Comparison of ENCODE assay signal across 2 cellular contexts in the genomic region with DNA sequence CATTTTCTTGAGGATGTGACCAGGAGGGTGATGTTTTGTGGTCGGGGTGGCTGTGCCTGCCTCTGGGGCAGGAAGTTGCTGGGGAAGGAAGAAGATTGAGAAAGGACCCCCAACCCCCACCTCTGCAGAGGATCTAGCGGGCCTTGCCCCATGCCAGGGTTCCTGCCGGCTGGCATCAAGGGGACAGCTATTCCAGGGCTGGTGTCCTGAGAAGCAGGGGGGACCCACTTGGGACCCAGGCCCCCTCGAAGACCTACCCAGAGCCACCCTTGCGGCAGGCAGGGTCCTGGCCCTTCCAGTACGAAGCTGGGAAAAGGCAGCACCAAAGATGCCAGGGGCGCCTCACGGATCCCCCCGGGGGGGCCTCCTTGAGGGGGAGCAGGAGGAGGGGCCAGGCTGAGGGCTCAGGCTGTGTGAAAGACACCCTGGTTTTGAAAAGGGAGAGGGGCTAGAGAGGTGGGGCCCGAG.
TF ChIP-seq lines count a peak whose summit lies in the region.

No MANE protein-coding gene starts in this region.

TF ChIP-seq in HCT116, 20 proteins besides CTCF, POLR2A, EP300 and RAD21 (continued from another document):
- TF ChIP-seq CEBPB (IDR thresholded peaks at IDR 0.05; ENCODE audit: low read depth), result no peak
- no peak for TF ChIP-seq EZH2 (IDR thresholded peaks at IDR 0.05)
- TF ChIP-seq, protein P1, sequence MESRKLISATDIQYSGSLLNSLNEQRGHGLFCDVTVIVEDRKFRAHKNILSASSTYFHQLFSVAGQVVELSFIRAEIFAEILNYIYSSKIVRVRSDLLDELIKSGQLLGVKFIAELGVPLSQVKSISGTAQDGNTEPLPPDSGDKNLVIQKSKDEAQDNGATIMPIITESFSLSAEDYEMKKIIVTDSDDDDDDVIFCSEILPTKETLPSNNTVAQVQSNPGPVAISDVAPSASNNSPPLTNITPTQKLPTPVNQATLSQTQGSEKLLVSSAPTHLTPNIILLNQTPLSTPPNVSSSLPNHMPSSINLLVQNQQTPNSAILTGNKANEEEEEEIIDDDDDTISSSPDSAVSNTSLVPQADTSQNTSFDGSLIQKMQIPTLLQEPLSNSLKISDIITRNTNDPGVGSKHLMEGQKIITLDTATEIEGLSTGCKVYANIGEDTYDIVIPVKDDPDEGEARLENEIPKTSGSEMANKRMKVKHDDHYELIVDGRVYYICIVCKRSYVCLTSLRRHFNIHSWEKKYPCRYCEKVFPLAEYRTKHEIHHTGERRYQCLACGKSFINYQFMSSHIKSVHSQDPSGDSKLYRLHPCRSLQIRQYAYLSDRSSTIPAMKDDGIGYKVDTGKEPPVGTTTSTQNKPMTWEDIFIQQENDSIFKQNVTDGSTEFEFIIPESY (IDR thresholded peaks at IDR 0.05; ENCODE audit: extremely low read depth, insufficient replicate concordance, low read length), result no peak
- no peak for TF ChIP-seq FOSL1 (IDR thresholded peaks at IDR 0.05; ENCODE audit: low read depth)
- TF ChIP-seq SP1 (IDR thresholded peaks at IDR 0.05; ENCODE audit: low read depth), result no peak
- TF ChIP-seq YY1 (IDR thresholded peaks at IDR 0.05; ENCODE audit: extremely low read depth, insufficient replicate concordance, low read depth, low read length), result no peak
- TF ChIP-seq JUND (IDR thresholded peaks at IDR 0.05), result no peak
- TF ChIP-seq REST (IDR thresholded peaks at IDR 0.05; ENCODE audit: low read depth), result no peak
- no peak for TF ChIP-seq EGR1 (IDR thresholded peaks at IDR 0.05; ENCODE audit: low read depth)
- TF ChIP-seq POLR2AphosphoS5 (IDR thresholded peaks at IDR 0.05; ENCODE audit: low read depth, low read length), result no peak
- no peak for TF ChIP-seq SIN3A (IDR thresholded peaks at IDR 0.05; ENCODE audit: low read depth)
- TF ChIP-seq MAX (IDR thresholded peaks at IDR 0.05), result no peak
- no peak for TF ChIP-seq EZH2phosphoT487 (IDR thresholded peaks at IDR 0.05; ENCODE audit: borderline replicate concordance)

TF ChIP-seq in GM23338, 12 proteins besides CTCF, POLR2A, EP300 and RAD21:
- TF ChIP-seq ETS1 (IDR thresholded peaks at IDR 0.05), result no peak
- no peak for TF ChIP-seq ZNF114 (CRISPR knock-in tag; IDR thresholded peaks at IDR 0.05)
- no peak for TF ChIP-seq EZH2 (IDR thresholded peaks at IDR 0.05; ENCODE audit: low read depth, unreplicated experiment)
- no peak for TF ChIP-seq ZNF331 (CRISPR knock-in tag; IDR thresholded peaks at IDR 0.05; ENCODE audit: low read depth)
- TF ChIP-seq REST (IDR thresholded peaks at IDR 0.05; ENCODE audit: unreplicated experiment), result no peak
- TF ChIP-seq JUNB (IDR thresholded peaks at IDR 0.05; ENCODE audit: unreplicated experiment), result no peak
- no peak for TF ChIP-seq POLR2AphosphoS5 (IDR thresholded peaks at IDR 0.05; ENCODE audit: low read depth)
- TF ChIP-seq EZH2phosphoT487 (IDR thresholded peaks at IDR 0.05; ENCODE audit: unreplicated experiment), result no peak
- TF ChIP-seq NANOG (IDR thresholded peaks at IDR 0.05; ENCODE audit: borderline replicate concordance), result no peak
- TF ChIP-seq CREB1 (CRISPR knock-in tag; IDR thresholded peaks at IDR 0.05; ENCODE audit: low read depth), result no peak
- TF ChIP-seq ZNF462 (CRISPR knock-in tag; IDR thresholded peaks at IDR 0.05), result no peak
- no peak for TF ChIP-seq STAT1 (IDR thresholded peaks at IDR 0.05; ENCODE audit: unreplicated experiment)
